In the genomic region with DNA sequence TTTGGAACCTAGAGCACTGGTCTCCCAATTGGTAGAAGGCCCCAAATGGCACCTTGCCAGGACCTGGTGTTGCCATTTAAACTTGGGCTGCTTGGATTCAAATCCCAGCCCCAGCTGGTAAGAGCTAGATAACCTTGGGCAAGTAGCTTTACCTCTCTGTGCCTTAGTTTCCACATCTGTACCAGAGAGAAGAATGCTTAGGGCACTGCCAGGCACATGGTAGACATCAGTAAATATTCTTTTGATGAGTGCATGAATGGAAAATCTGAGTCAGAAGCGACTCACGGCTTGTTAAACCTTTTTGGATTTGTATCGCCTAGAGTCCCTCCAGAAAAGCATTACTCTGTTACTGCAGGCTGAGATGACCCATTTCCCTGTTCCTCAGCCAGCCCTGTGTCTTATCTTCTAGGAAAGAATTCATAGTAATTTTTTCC, we compare ENCODE assay signal across 11 cellular contexts.
DNase-seq lines count a peak whose midpoint lies in the region; ATAC-seq and TF ChIP-seq lines count a peak whose summit lies in the region.
"Had no signal": no experiment of that assay in that cellular context is flagged by ENCODE, and none has a peak within 500 bp of the region (broad histone marks: within the 10 kb centered on the region; RNA-seq: fewer than 3 reads in every experiment).

No MANE protein-coding gene starts in this region.

- no peak for TF ChIP-seq CTCF in fibroblast of pulmonary artery (IDR thresholded peaks at IDR 0.05; ENCODE audit: low read length, missing control alignments)

- H3K4me3 Mint-ChIP-seq in stimulated activated memory B cell treated with anti-CD40 and anti-IgM and Interleukin-4, amounts not matched to agents 10 μg/mL and 1 μg/mL and 100 μg/mL, for 72 hours, result no peak overlapping the region

- H3K9me3 Mint-ChIP-seq in stimulated activated memory B cell treated with anti-CD40 and anti-IgM and Interleukin-4, amounts not matched to agents 10 μg/mL and 1 μg/mL and 100 μg/mL, for 72 hours, result no peaks in the 10 kb centered on the region

- ATAC-seq in stimulated activated memory B cell treated with anti-CD40 and anti-IgM and Interleukin-4, amounts not matched to agents 10 μg/mL and 1 μg/mL and 100 μg/mL, for 72 hours, result peak; percentile 39
- ATAC-seq in GM19324 (IDR thresholded peaks at IDR 0.05; ENCODE audit: low FRiP score, unreplicated experiment) (no peak), GM18907 (IDR thresholded peaks at IDR 0.05; ENCODE audit: unreplicated experiment) (no peak), HG02870 (IDR thresholded peaks at IDR 0.05; ENCODE audit: unreplicated experiment) (no peak)

- H3K27ac Mint-ChIP-seq in stimulated activated memory B cell treated with anti-CD40 and anti-IgM and Interleukin-4, amounts not matched to agents 10 μg/mL and 1 μg/mL and 100 μg/mL, for 72 hours, result peak overlapping the region; percentile 76

- DNase-seq in activated T-cell treated with anti-CD3 and anti-CD28 coated beads for 24 hours (ENCODE audit: low read depth) (peak; percentile 23), RPMI7951 (ENCODE audit: low read depth) (peak; percentile 97), fibroblast of pulmonary artery (ENCODE audit: low read depth) (peak; percentile 89)
- no peak for DNase-seq in activated T-cell treated with anti-CD3 and anti-CD28 coated beads, Interleukin-2, amount 50 U/mL, for 1 hour
- DNase-seq: NCI-H187 treated with DMSO at 0.1 percent for 48 hours, transverse colon had no signal

- H3K4me1 Mint-ChIP-seq in stimulated activated memory B cell treated with anti-CD40 and anti-IgM and Interleukin-4, amounts not matched to agents 10 μg/mL and 1 μg/mL and 100 μg/mL, for 72 hours, result peaks cover 43% of the 10 kb centered on the region

- H3K27me3 Mint-ChIP-seq in stimulated activated memory B cell treated with anti-CD40 and anti-IgM and Interleukin-4, amounts not matched to agents 10 μg/mL and 1 μg/mL and 100 μg/mL, for 72 hours, result no peaks in the 10 kb centered on the region

- peaks cover 26% of the 10 kb centered on the region for H3K36me3 Mint-ChIP-seq in stimulated activated memory B cell treated with anti-CD40 and anti-IgM and Interleukin-4, amounts not matched to agents 10 μg/mL and 1 μg/mL and 100 μg/mL, for 72 hours

- no peak overlapping the region for H3K4me3 ChIP-seq in fibroblast of pulmonary artery (replicated peaks; ENCODE audit: low read depth, low read length)
- H3K4me3 ChIP-seq: prostate gland, transverse colon had no signal
